In the genomic region with DNA sequence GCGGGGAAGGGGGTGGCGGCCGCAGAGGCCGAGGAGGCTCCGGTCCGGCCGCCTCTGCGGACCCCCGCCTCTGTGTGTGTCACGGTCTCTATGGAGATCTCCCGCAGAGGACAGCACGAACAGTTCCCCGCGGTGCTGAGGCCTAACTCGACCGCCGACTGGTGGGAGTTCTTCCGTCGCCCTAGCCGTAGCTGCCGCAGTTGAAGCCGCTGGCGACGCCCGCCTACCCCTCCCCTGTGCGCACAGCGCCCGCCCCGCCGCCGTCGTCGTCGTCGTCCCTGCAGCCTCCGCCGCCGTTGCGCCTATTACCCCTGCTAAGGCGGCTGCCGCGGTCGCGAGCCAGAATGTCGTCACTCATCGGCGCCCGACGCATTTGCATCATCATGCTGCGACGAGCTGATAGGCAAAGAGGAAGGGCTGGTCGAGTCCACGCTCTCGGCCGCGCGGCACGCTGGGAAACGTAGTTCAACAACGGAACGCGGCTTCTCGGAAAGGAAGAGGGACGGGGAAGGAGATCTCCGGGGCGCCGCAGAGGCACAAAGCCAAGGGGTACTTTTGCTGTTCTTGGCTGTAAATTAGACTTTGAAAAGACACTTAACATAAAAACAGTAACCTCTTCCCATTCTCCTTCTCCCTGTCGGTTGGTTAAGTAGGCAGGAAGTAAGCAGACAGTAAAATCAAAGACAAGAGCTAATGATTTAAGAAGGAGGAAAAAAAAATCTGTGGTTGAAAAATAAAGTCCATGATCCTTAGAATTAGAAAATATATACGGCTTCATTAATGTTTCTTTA, we compare ENCODE assay signal across 8 cellular contexts. TPM values are rescaled to one million over a fixed set of nuclear protein-coding genes. Genes with fewer than 3 reads are reported as not detected.
DNase-seq lines count a peak whose midpoint lies in the region; ATAC-seq and TF ChIP-seq lines count a peak whose summit lies in the region.

A gene (minus strand): TSS at position 346 of the 791 bp plus-strand sequence. CDS start 538 bp downstream, outside the sequence.

- H3K27me3 ChIP-seq in AG04450 (ENCODE audit: control insufficient read depth, insufficient read depth, low read length) (no peaks in the 10 kb centered on the region), smooth muscle cell (ENCODE audit: low read depth) (no peaks in the 10 kb centered on the region)

- no peaks in the 10 kb centered on the region for H3K27me3 Mint-ChIP-seq in WTC11 (ENCODE audit: low read depth)

- CTCF ChIA-PET in AG04450 (lab: Charles Lee) (interaction anchor here (0.6 to 1.2 kb wide), 3 partner anchors 22 to 109 kb away, joined by 3 to 5 read pairs (median 4); no protein-coding TSS in a partner anchor), WTC11 (lab: Charles Lee) (interaction anchor here (0.8 to 1.3 kb wide), 3 partner anchors 9 to 20 kb away, joined by 3 to 6 read pairs (median 3); no protein-coding TSS in a partner anchor)

- H3K4me1 Mint-ChIP-seq in WTC11, result peaks cover 29% of the 10 kb centered on the region

- under 1% methylated on average over 66 of the region's 69 CpGs for WGBS in smooth muscle cell (ENCODE audit: low lambda C conversion rate)

- peak within 1 kb of the TSS; percentile 99 for H3K9ac ChIP-seq in smooth muscle cell (ENCODE audit: low read depth)

- H3K27ac Mint-ChIP-seq in WTC11, result peak within 1 kb of the TSS; percentile 98

- H3K4me1 ChIP-seq in smooth muscle cell (ENCODE audit: low read depth), result peaks cover 8% of the 10 kb centered on the region

- peaks cover 40% of the 10 kb centered on the region for H3K79me2 ChIP-seq in smooth muscle cell (ENCODE audit: low read depth)

- DNase-seq in AG04450 (ENCODE audit: low read depth, low spot score), result peak; percentile 96
- peak; percentile 98 for DNase-seq in NCI-H226
- peak; percentile 100 for DNase-seq in WTC11 (ENCODE audit: low spot score)
- DNase-seq in cardiac fibroblast (ENCODE audit: low read depth in 2 of 2), result peak; percentile 99
- peak; percentile 97 for DNase-seq in iPS-NIHi7 (ENCODE audit: extremely low spot score)
- DNase-seq in smooth muscle cell (lab: John Stamatoyannopoulos, UW; ENCODE audit: unreplicated experiment), result peak; percentile 96

- H3K9me3 Mint-ChIP-seq in WTC11, result no peaks in the 10 kb centered on the region

- H3K4me3 ChIP-seq in AG04450 (ENCODE audit: low read depth, low read length), result peak within 1 kb of the TSS; percentile 81
- H3K4me3 ChIP-seq in cardiac fibroblast (replicated peaks in 1 of 2; ENCODE audit: low read depth in 2 of 2, low read length in 2 of 2), result peak within 1 kb of the TSS; percentile 71 to 88
- peak within 1 kb of the TSS; percentile 92 for H3K4me3 ChIP-seq in smooth muscle cell

- no peaks in the 10 kb centered on the region for H3K36me3 ChIP-seq in smooth muscle cell (ENCODE audit: low read depth)

- H3K4me2 ChIP-seq in smooth muscle cell, result peak within 1 kb of the TSS; percentile 98

- peak within 1 kb of the TSS; percentile 99 for H2AFZ ChIP-seq in smooth muscle cell (ENCODE audit: low read depth)

- no peaks in the 10 kb centered on the region for H3F3A ChIP-seq in smooth muscle cell (ENCODE audit: low read depth)

- TF ChIP-seq CTCF in AG04450 (IDR thresholded peaks at IDR 0.05; ENCODE audit: low read depth, low read length) (no peak), WTC11 (IDR thresholded peaks at IDR 0.05) (no peak), cardiac fibroblast (IDR thresholded peaks at IDR 0.05; ENCODE audit: low read depth, low read length) (no peak), smooth muscle cell (IDR thresholded peaks at IDR 0.05; ENCODE audit: borderline replicate concordance, insufficient read depth, poor library complexity, severe bottlenecking) (no peak)

- H3K4me3 Mint-ChIP-seq in WTC11, result peak within 1 kb of the TSS; percentile 84

- peak; percentile 72 for ATAC-seq in GM18909 (IDR thresholded peaks at IDR 0.05; ENCODE audit: poor library complexity, unreplicated experiment)
- ATAC-seq in HG03175 (IDR thresholded peaks at IDR 0.05; ENCODE audit: unreplicated experiment), result peak; percentile 60
- peak; percentile 85 for ATAC-seq in WTC11

- H3K27ac ChIP-seq in AG04450 (ENCODE audit: low read depth, low read length) (peak within 1 kb of the TSS; percentile 93), smooth muscle cell (ENCODE audit: low read depth) (peak within 1 kb of the TSS; percentile 100)

- peaks cover 32% of the 10 kb centered on the region for H4K20me1 ChIP-seq in smooth muscle cell (ENCODE audit: low read depth)

- POLR2A ChIA-PET in AG04450 (lab: Yijun Ruan, JAX), result interaction anchor here (0.6 to 1.7 kb wide), 5 partner anchors 17 to 1352 kb away, joined by 3 to 6 read pairs (median 4); no protein-coding TSS in a partner anchor
- POLR2A ChIA-PET in WTC11 (lab: Charles Lee), result interaction anchor here (0.6 to 1.2 kb wide), 9 partner anchors 9 to 1595 kb away, joined by 3 to 10 read pairs (median 4); a partner anchor contains a TSS

- H3K9me3 ChIP-seq in AG04450 (ENCODE audit: control insufficient read depth, insufficient read depth, low read length) (no peaks in the 10 kb centered on the region; the same call in 1 of the 2 replicates), smooth muscle cell (replicated peaks; ENCODE audit: low read depth) (no peaks in the 10 kb centered on the region)

- H3K36me3 Mint-ChIP-seq in WTC11, result no peaks in the 10 kb centered on the region

TF ChIP-seq in WTC11, 78 proteins besides CTCF, POLR2A, EP300 and RAD21 (continues in another document):
- TF ChIP-seq, protein P1, sequence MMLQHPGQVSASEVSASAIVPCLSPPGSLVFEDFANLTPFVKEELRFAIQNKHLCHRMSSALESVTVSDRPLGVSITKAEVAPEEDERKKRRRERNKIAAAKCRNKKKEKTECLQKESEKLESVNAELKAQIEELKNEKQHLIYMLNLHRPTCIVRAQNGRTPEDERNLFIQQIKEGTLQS (CRISPR knock-in tag; conservative IDR thresholded peaks at IDR 0.05), result no peak
- TF ChIP-seq, protein P2, sequence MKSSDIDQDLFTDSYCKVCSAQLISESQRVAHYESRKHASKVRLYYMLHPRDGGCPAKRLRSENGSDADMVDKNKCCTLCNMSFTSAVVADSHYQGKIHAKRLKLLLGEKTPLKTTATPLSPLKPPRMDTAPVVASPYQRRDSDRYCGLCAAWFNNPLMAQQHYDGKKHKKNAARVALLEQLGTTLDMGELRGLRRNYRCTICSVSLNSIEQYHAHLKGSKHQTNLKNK (CRISPR knock-in tag; IDR thresholded peaks at IDR 0.05), result no peak
- TF ChIP-seq GABPB1 (CRISPR knock-in tag; IDR thresholded peaks at IDR 0.05) (peak; percentile 92), ATF1 (CRISPR knock-in tag; IDR thresholded peaks at IDR 0.05) (peak; percentile 98; the same call in 1 of the 2 replicates), ZNF416 (CRISPR knock-in tag; IDR thresholded peaks at IDR 0.05) (no peak), TP53 (CRISPR knock-in tag; IDR thresholded peaks at IDR 0.05) (no peak), KAT7 (CRISPR knock-in tag; IDR thresholded peaks at IDR 0.05; ENCODE audit: borderline replicate concordance) (no peak), SP1 (CRISPR knock-in tag; conservative IDR thresholded peaks at IDR 0.05) (peak; percentile 93), TEAD4 (CRISPR knock-in tag; IDR thresholded peaks at IDR 0.05) (no peak), MYBL2 (CRISPR knock-in tag; IDR thresholded peaks at IDR 0.05) (no peak), GRHL2 (CRISPR knock-in tag; IDR thresholded peaks at IDR 0.05; ENCODE audit: insufficient replicate concordance, severe bottlenecking) (no peak), ZNF423 (CRISPR knock-in tag; IDR thresholded peaks at IDR 0.05) (no peak), ZBTB21 (CRISPR knock-in tag; IDR thresholded peaks at IDR 0.05; ENCODE audit: borderline replicate concordance) (no peak), GTF2I (CRISPR knock-in tag; conservative IDR thresholded peaks at IDR 0.05) (no peak)
- TF ChIP-seq, protein P3, sequence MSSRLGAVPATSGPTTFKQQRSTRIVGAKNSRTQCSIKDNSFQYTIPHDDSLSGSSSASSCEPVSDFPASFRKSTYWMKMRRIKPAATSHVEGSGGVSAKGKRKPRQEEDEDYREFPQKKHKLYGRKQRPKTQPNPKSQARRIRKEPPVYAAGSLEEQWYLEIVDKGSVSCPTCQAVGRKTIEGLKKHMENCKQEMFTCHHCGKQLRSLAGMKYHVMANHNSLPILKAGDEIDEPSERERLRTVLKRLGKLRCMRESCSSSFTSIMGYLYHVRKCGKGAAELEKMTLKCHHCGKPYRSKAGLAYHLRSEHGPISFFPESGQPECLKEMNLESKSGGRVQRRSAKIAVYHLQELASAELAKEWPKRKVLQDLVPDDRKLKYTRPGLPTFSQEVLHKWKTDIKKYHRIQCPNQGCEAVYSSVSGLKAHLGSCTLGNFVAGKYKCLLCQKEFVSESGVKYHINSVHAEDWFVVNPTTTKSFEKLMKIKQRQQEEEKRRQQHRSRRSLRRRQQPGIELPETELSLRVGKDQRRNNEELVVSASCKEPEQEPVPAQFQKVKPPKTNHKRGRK (CRISPR knock-in tag; IDR thresholded peaks at IDR 0.05; ENCODE audit: borderline replicate concordance), result no peak
- TF ChIP-seq, protein P4, sequence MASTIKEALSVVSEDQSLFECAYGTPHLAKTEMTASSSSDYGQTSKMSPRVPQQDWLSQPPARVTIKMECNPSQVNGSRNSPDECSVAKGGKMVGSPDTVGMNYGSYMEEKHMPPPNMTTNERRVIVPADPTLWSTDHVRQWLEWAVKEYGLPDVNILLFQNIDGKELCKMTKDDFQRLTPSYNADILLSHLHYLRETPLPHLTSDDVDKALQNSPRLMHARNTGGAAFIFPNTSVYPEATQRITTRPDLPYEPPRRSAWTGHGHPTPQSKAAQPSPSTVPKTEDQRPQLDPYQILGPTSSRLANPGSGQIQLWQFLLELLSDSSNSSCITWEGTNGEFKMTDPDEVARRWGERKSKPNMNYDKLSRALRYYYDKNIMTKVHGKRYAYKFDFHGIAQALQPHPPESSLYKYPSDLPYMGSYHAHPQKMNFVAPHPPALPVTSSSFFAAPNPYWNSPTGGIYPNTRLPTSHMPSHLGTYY (CRISPR knock-in tag; IDR thresholded peaks at IDR 0.05), result no peak
- TF ChIP-seq, protein P5, sequence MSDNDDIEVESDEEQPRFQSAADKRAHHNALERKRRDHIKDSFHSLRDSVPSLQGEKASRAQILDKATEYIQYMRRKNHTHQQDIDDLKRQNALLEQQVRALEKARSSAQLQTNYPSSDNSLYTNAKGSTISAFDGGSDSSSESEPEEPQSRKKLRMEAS (CRISPR knock-in tag; IDR thresholded peaks at IDR 0.05), result peak; percentile 76

RNA-seq across cellular contexts. Expression of the gene that starts here (rescaled TPM):
- polyA plus RNA-seq in AG04450 (2011; rRNA removed), result 30.5 and 35.2 TPM in 2 replicates
- polyA minus RNA-seq in AG04450 (2011; rRNA and poly(A)+ RNA removed), result 32.3 and 41.9 TPM in 2 replicates
- 58.4 to 67.0 TPM (median 60.2 TPM) in 3 replicates for total RNA-seq in WTC11 (2021)
- total RNA-seq in smooth muscle cell, result 36.7 and 39.4 TPM in 2 replicates
- 8.1 and 9.7 TPM in 2 replicates for polyA plus RNA-seq in smooth muscle cell

Comparison
In these comparisons a context has a peak if more than half of its experiments do, and no peak if none do; other contexts are left out.
1. Peak in every context shown above with its lines: DNase-seq, ATAC-seq, H3K4me3 ChIP-seq and H3K27ac ChIP-seq.